Comparison of ENCODE assay signal across 9 cellular contexts in the genomic region with DNA sequence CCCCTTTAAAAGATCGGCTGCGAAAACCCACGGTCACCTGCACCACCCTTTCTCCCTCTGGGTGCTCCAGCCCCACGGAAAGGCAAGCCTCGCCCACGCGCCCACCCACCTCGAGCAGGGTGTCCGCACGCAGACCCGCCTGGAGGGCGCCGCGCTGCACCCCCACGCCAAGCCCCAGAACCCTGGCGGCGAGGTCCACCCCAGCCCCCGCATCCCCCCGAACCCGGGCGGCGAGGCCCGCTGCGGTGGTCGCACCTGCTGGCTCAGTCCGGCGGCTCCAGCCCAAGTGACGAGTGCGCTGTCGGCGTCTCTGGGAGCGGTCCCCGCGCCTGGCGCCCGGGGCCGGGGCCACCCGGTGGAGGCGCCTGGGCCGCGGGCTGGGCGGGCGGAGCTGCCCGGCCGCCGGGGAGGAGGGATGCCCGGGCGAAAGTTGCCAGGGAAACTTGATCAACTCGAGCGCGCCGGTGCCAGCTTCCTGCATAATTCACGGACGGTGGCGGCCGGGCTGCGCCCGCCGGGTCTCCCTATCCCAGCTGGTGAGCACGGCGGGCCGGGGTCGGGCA. TPM values are rescaled to one million over a fixed set of nuclear protein-coding genes. Genes with fewer than 3 reads are reported as not detected.
DNase-seq lines count a peak whose midpoint lies in the region; ATAC-seq and TF ChIP-seq lines count a peak whose summit lies in the region.
"Had no signal": no experiment of that assay in that cellular context is flagged by ENCODE, and none has a peak within 500 bp of the region (broad histone marks: within the 10 kb centered on the region; RNA-seq: fewer than 3 reads in every experiment).

No MANE protein-coding gene starts in this region.

- ATAC-seq in mucosa of descending colon, result peak; percentile 30
- no peak for ATAC-seq in GM18502 (IDR thresholded peaks at IDR 0.05; ENCODE audit: poor library complexity, unreplicated experiment)
- no peak for ATAC-seq in stimulated activated naive CD8-positive, alpha-beta T cell treated with anti-CD3 and anti-CD28 coated beads, Interleukin-15, amount 100 ng/mL, for 72 hours

- POLR2A ChIA-PET in AG04450 (lab: Yijun Ruan, JAX), result no interaction called here

- H3K27me3 ChIP-seq in AG04450 (ENCODE audit: control insufficient read depth, insufficient read depth, low read length), result peaks cover 40% of the 10 kb centered on the region
- H3K27me3 ChIP-seq in duodenal mucosa (ENCODE audit: control insufficient read depth in 1 of 2, insufficient read depth in 2 of 2, low read length in 2 of 2), result peaks cover 0 to 4% of the 10 kb centered on the region in 2 donors
- H3K27me3 ChIP-seq in Karpas-422 (ENCODE audit: low read length), result no peaks in the 10 kb centered on the region

- intact Hi-C loops in mucosa of descending colon (cut with DNase I, micrococcal nuclease), result no loop called here

- H3K27me3 Mint-ChIP-seq in stimulated activated naive CD8-positive, alpha-beta T cell treated with anti-CD3 and anti-CD28 coated beads, Interleukin-15, amount 100 ng/mL, for 72 hours, result peaks cover 82% of the 10 kb centered on the region

- no peak overlapping the region for H3K4me2 ChIP-seq in Karpas-422 (ENCODE audit: low read depth, low read length, poor library complexity, severe bottlenecking)

- H3K4me3 Mint-ChIP-seq in stimulated activated naive CD8-positive, alpha-beta T cell treated with anti-CD3 and anti-CD28 coated beads, Interleukin-15, amount 100 ng/mL, for 72 hours, result no peak overlapping the region

- H3K9me3 ChIP-seq in AG04450 (ENCODE audit: control insufficient read depth, insufficient read depth, low read length) (peaks cover 4% of the 10 kb centered on the region), duodenal mucosa (ENCODE audit: control insufficient read depth in 1 of 2, low read length in 2 of 2) (no peaks in the 10 kb centered on the region), mucosa of descending colon (no peaks in the 10 kb centered on the region), Karpas-422 (ENCODE audit: low read length) (no peaks in the 10 kb centered on the region)

- no peak for TF ChIP-seq CTCF in AG04450 (IDR thresholded peaks at IDR 0.05; ENCODE audit: low read depth, low read length)
- TF ChIP-seq CTCF in mucosa of descending colon (IDR thresholded peaks at IDR 0.05), result no peak

- H2AFZ ChIP-seq in Karpas-422 (ENCODE audit: low read length), result no peak overlapping the region

- H3K4me3 ChIP-seq in AG04450 (ENCODE audit: low read depth, low read length) (peak overlapping the region; percentile 27), duodenal mucosa (ENCODE audit: low read depth in 1 of 2, low read length in 2 of 2) (peak overlapping the region; percentile 55 to 82), mucosa of descending colon (peak overlapping the region; percentile 63), Karpas-422 (ENCODE audit: low read length) (no peak overlapping the region)

- H3K4me1 Mint-ChIP-seq in stimulated activated naive CD8-positive, alpha-beta T cell treated with anti-CD3 and anti-CD28 coated beads, Interleukin-15, amount 100 ng/mL, for 72 hours, result peaks cover 12% of the 10 kb centered on the region

- DNase-seq in AG04450 (ENCODE audit: low read depth, low spot score) (no peak), HuH-7 (ENCODE audit: low spot score) (peak; percentile 64), mucosa of descending colon (peak in 1 of 3 donors; percentile 55), pons (ENCODE audit: low spot score) (no peak), Karpas-422 (no peak)
- DNase-seq in stimulated activated naive CD8-positive, alpha-beta T cell treated with anti-CD3 and anti-CD28 coated beads, Interleukin-15, amount 100 ng/mL, for 72 hours, result no peak
- DNase-seq: effector CD8-positive, alpha-beta T cell had no signal

- H3K9me3 Mint-ChIP-seq in stimulated activated naive CD8-positive, alpha-beta T cell treated with anti-CD3 and anti-CD28 coated beads, Interleukin-15, amount 100 ng/mL, for 72 hours, result no peaks in the 10 kb centered on the region

- H3K27ac Mint-ChIP-seq in stimulated activated naive CD8-positive, alpha-beta T cell treated with anti-CD3 and anti-CD28 coated beads, Interleukin-15, amount 100 ng/mL, for 72 hours, result no peak overlapping the region

- H3K9ac ChIP-seq in duodenal mucosa (ENCODE audit: low read depth in 1 of 2, low read length in 2 of 2) (peak overlapping the region in 1 of 2 donors; percentile 39), Karpas-422 (ENCODE audit: low read length) (no peak overlapping the region)

- CTCF ChIA-PET in AG04450 (lab: Charles Lee), result interaction anchor here (0.8 to 0.9 kb wide), 2 partner anchors 146 to 784 kb away, joined by 3 read pairs; no protein-coding TSS in a partner anchor

- no peaks in the 10 kb centered on the region for H3K9me2 ChIP-seq in Karpas-422 (replicated peaks; ENCODE audit: insufficient read depth, low read length)

- no peaks in the 10 kb centered on the region for H3K36me3 ChIP-seq in duodenal mucosa (ENCODE audit: control insufficient read depth in 1 of 2, insufficient read depth in 2 of 2, low read length in 2 of 2)
- H3K36me3 ChIP-seq in mucosa of descending colon (ENCODE audit: low read depth), result no peaks in the 10 kb centered on the region
- H3K36me3 ChIP-seq in Karpas-422 (ENCODE audit: insufficient read depth, low read length), result no peaks in the 10 kb centered on the region

- no peaks in the 10 kb centered on the region for H3K79me2 ChIP-seq in Karpas-422 (ENCODE audit: low read length)

- H3K27ac ChIP-seq in AG04450 (ENCODE audit: low read depth, low read length) (no peak overlapping the region), duodenal mucosa (ENCODE audit: low read depth, low read length) (no peak overlapping the region), Karpas-422 (ENCODE audit: low read length) (no peak overlapping the region)

- H4K20me1 ChIP-seq in Karpas-422 (ENCODE audit: insufficient read depth, low read depth, low read length), result no peaks in the 10 kb centered on the region; the same call in 1 of the 2 replicates

- H3K4me1 ChIP-seq in duodenal mucosa (ENCODE audit: control insufficient read depth in 1 of 2, insufficient read depth in 2 of 2, low read length in 2 of 2), result peaks cover 7 to 12% of the 10 kb centered on the region in 2 donors
- H3K4me1 ChIP-seq in mucosa of descending colon (ENCODE audit: low read depth), result no peaks in the 10 kb centered on the region
- no peaks in the 10 kb centered on the region for H3K4me1 ChIP-seq in Karpas-422 (ENCODE audit: low read length)

RNA-seq across cellular contexts. Expression of gene SHANK2, which starts 1.1 kb away (rescaled TPM):
- polyA plus RNA-seq in AG04450 (2011; rRNA removed), result 0.72 and 0.77 TPM in 2 replicates
- 1.3 and 2.4 TPM in 2 replicates for polyA minus RNA-seq in AG04450 (2011; rRNA and poly(A)+ RNA removed)
- 10 to 100 TPM; 25.8 to 58.0 (median 38.7) TPM for total RNA-seq in mucosa of descending colon
- total RNA-seq in Karpas-422 (2014; rRNA removed; shearing (Covaris generic); ENCODE audit: low replicate concordance), result not detected in 2 replicates

Comparison
In these comparisons a context has a peak if more than half of its experiments do, and no peak if none do; other contexts are left out.
1. RNA of gene SHANK2, which starts 1.1 kb away (total RNA-seq): 25.8 to 58.0 TPM in mucosa of descending colon; not detected in Karpas-422; every median in the first group is over 10 times any median in the second.